Comparison of ENCODE assay signal across 21 cellular contexts in genomic region chr7:141991144-141991543, GRCh38. TPM values are rescaled to one million over a fixed set of nuclear protein-coding genes. Genes with fewer than 3 reads are reported as not detected.
DNase-seq lines count a peak whose midpoint lies in the region; ATAC-seq and TF ChIP-seq lines count a peak whose summit lies in the region.
"Had no signal": no experiment of that assay in that cellular context is flagged by ENCODE, and none has a peak within 500 bp of the region (broad histone marks: within the 10 kb centered on the region; RNA-seq: fewer than 3 reads in every experiment).

No MANE protein-coding gene starts in this region.

- H3K4me1 ChIP-seq in mononuclear cell (ENCODE audit: insufficient read depth, low read length), result peaks cover 62% of the 10 kb centered on the region
- H3K4me1 ChIP-seq: Peyer's patch had no signal

- H3K9me3 Mint-ChIP-seq in CD14-positive monocyte, result peaks cover 0 to 7% (median 2%) of the 10 kb centered on the region in 7 donors
- H3K9me3 Mint-ChIP-seq: T-helper 1 cell treated with Interleukin-12 subunit alpha and Interleukin-12 subunit beta and Interleukin-4 antibody, amounts not matched to agents 30 μg/mL and 1 μg/mL, for 36 hours had no signal

- peak overlapping the region in 1 of 2 donors; percentile 67 for H3K4me3 Mint-ChIP-seq in CD14-positive monocyte
- H3K4me3 Mint-ChIP-seq: CD4-positive, CD25-positive, alpha-beta regulatory T cell; T-helper 1 cell treated with Interleukin-12 subunit alpha and Interleukin-12 subunit beta and Interleukin-4 antibody, amounts not matched to agents 30 μg/mL and 1 μg/mL, for 36 hours had no signal

- ATAC-seq in HG02678 (IDR thresholded peaks at IDR 0.05; ENCODE audit: unreplicated experiment), result no peak
- ATAC-seq: HCT116, HepG2 had no signal

- no peaks in the 10 kb centered on the region for H3K9me3 ChIP-seq in mononuclear cell (ENCODE audit: low read depth, low read length)
- H3K9me3 ChIP-seq: Peyer's patch had no signal

- peak overlapping the region; percentile 77 to 91 (median 86) for H3K27ac Mint-ChIP-seq in CD14-positive monocyte
- H3K27ac Mint-ChIP-seq: CD4-positive, CD25-positive, alpha-beta regulatory T cell; T-helper 1 cell treated with Interleukin-12 subunit alpha and Interleukin-12 subunit beta and Interleukin-4 antibody, amounts not matched to agents 30 μg/mL and 1 μg/mL, for 36 hours had no signal

- intact Hi-C loops in CD14-positive monocyte (cut with micrococcal nuclease), result no loop called here

- H3K4me3 ChIP-seq in mononuclear cell (ENCODE audit: low read length), result peak overlapping the region; percentile 25
- H3K4me3 ChIP-seq: Peyer's patch, SK-N-MC had no signal

- H3K36me3 Mint-ChIP-seq in CD14-positive monocyte, result peaks cover 2 to 3% of the 10 kb centered on the region in 2 donors
- H3K36me3 Mint-ChIP-seq: CD4-positive, CD25-positive, alpha-beta regulatory T cell had no signal

- DNase-seq in CD14-positive monocyte (ENCODE audit: low spot score) (no peak), HT1080 (ENCODE audit: low read depth) (peak; percentile 17), NOMO-1 treated with DMSO at 0.1 percent for 48 hours (lab: John Stamatoyannopoulos, UW; ENCODE audit: unreplicated experiment) (peak; percentile 13), mucosa of gallbladder (ENCODE audit: low spot score) (no peak), HPDE6-E6E7 (ENCODE audit: extremely low spot score) (no peak)
- no peak for DNase-seq in activated T-cell treated with anti-CD3 and anti-CD28 coated beads, Interleukin-2, amount 50 U/mL, for 1 hour
- DNase-seq: ACHN; CD4-positive, CD25-positive, alpha-beta regulatory T cell; DMS53; NCI-H1436; NCI-H2029; NCI-H2171; NCI-H446 treated with DMSO at 0.1 percent for 48 hours; Peyer's patch; Right ventricle myocardium superior had no signal

- peaks cover 65% of the 10 kb centered on the region for H3K4me1 Mint-ChIP-seq in CD14-positive monocyte

- TF ChIP-seq CTCF in CD14-positive monocyte (IDR thresholded peaks at IDR 0.05), result no peak

- H3K27me3 Mint-ChIP-seq in CD14-positive monocyte (ENCODE audit: low read depth in 3 of 3), result peaks cover 0 to 2% (median 0%) of the 10 kb centered on the region in 3 donors
- H3K27me3 Mint-ChIP-seq: CD4-positive, CD25-positive, alpha-beta regulatory T cell had no signal

- no peaks in the 10 kb centered on the region for H3K27me3 ChIP-seq in mononuclear cell (ENCODE audit: insufficient read depth, low read length)
- H3K27me3 ChIP-seq: Peyer's patch had no signal

RNA-seq across cellular contexts. Expression of gene MGAM, which starts 4.5 kb away (rescaled TPM):
- polyA plus RNA-seq in CD14-positive monocyte, result 1 to 10 TPM; 1.2 to 1.3 TPM
- total RNA-seq in HT1080 (2014; rRNA removed; shearing (Covaris generic)), result 0.08 and 1.7 TPM in 2 replicates
- 0.03 and 0.07 TPM in 2 replicates for polyA plus RNA-seq in HT1080 (2015; cell fraction: cytosol; rRNA removed)
- polyA plus RNA-seq in HT1080 (2015; cell fraction: nucleus; rRNA removed), result 0.44 and 0.46 TPM in 2 replicates
- 3.8 TPM for total RNA-seq in mononuclear cell
- total RNA-seq in mucosa of gallbladder, result 0.78 TPM
- total RNA-seq: CD4-positive, CD25-positive, alpha-beta regulatory T cell had no signal
- polyA plus RNA-seq: CD4-positive, CD25-positive, alpha-beta regulatory T cell had no signal

RNA-seq across cellular contexts. Expression of gene TAS2R38, which starts 17.6 kb away (rescaled TPM):
- not detected for polyA plus RNA-seq in CD14-positive monocyte
- total RNA-seq in HT1080 (2014; rRNA removed; shearing (Covaris generic)), result not detected in 2 replicates
- 0.09 TPM in 1 of 2 replicates, not detected in the other for polyA plus RNA-seq in HT1080 (2015; cell fraction: cytosol; rRNA removed)
- polyA plus RNA-seq in HT1080 (2015; cell fraction: nucleus; rRNA removed), result not detected in 2 replicates
- total RNA-seq in mononuclear cell (0.42 TPM), mucosa of gallbladder (not detected)
- total RNA-seq: CD4-positive, CD25-positive, alpha-beta regulatory T cell; HepG2; Right ventricle myocardium superior had no signal
- polyA plus RNA-seq: CD4-positive, CD25-positive, alpha-beta regulatory T cell; HepG2 had no signal

RNA-seq across cellular contexts. Expression of gene CLEC5A, which starts 44.4 kb away (rescaled TPM):
- polyA plus RNA-seq in CD14-positive monocyte, result 10 to 100 TPM in 1 of 2 donors, 1 to 10 TPM in 1; 10.0 to 15.2 TPM
- total RNA-seq in HT1080 (2014; rRNA removed; shearing (Covaris generic)), result not detected in 2 replicates
- 0.09 and 0.13 TPM in 2 replicates for polyA plus RNA-seq in HT1080 (2015; cell fraction: cytosol; rRNA removed)
- 0.08 and 0.23 TPM in 2 replicates for polyA plus RNA-seq in HT1080 (2015; cell fraction: nucleus; rRNA removed)
- total RNA-seq in mononuclear cell, result 3.6 TPM
- total RNA-seq in mucosa of gallbladder, result 11.6 TPM
- total RNA-seq: CD4-positive, CD25-positive, alpha-beta regulatory T cell; HepG2; Peyer's patch had no signal
- polyA plus RNA-seq: CD4-positive, CD25-positive, alpha-beta regulatory T cell; HepG2 had no signal

Comparison
In these comparisons a context has a peak if more than half of its experiments do, and no peak if none do; other contexts are left out.
1. DNase-seq: peak in HT1080 (single experiment) and NOMO-1 treated with DMSO at 0.1 percent for 48 hours (single experiment); none in CD14-positive monocyte (single experiment), activated T-cell treated with anti-CD3 and anti-CD28 coated beads, Interleukin-2, amount 50 U/mL, for 1 hour (single experiment), mucosa of gallbladder (single experiment) and HPDE6-E6E7 (single experiment).